8 cellular contexts compared by ENCODE assay signal in the genomic region with DNA sequence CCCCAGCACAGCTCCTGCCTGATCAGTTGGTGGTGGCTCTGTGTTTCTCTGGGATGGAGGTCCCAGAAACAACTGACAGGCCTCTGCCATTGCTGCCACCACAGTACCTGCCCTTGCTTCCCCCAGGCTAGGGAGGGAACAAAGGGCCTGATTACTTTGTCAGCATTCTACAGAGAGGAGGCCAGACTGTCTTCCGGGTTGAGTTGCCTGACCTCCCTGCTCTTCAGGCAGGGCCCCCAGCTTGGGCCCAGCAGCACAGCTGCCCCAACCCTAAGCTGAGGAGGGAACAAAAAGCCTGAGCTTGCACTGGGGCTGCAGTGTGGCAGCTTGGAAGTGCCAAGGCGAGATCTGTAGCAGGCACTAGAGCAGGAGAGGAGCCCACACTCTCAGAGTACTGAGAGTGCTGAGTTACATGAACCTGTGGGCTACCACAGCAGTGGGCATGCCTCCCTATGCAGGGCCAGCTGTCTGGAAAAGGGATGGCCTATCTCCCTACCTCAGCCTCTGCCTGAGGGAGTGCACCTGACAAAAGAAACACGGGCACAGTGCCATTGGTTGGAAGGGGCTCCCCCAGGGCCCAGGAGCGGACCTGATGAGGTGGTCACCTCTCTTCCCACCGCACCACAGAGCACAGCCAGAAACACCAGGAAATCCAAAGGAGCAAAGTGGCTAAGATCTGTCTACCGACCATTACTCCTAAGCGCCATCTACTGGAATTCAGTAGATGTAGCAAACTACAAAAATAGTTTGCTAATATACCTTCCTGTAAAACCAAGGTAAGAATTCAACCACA. TPM values are rescaled to one million over a fixed set of nuclear protein-coding genes. Genes with fewer than 3 reads are reported as not detected.
A peak's percentile ranks its signal among the peaks of the same experiment; 100 is the strongest.
DNase-seq lines count a peak whose midpoint lies in the region; ATAC-seq, FAIRE-seq and TF ChIP-seq lines count a peak whose summit lies in the region.

No MANE protein-coding gene starts in this region.

- no peak overlapping the region for H3K4me3 ChIP-seq in H7 (ENCODE audit: insufficient read depth, low read depth, low read length)

- TF ChIP-seq CTCF in D721Med (IDR thresholded peaks at IDR 0.05; ENCODE audit: insufficient read depth, missing control alignments) (peak; percentile 49), foreskin keratinocyte (conservative IDR thresholded peaks at IDR 0.05) (peak; percentile 59)

- H3K4me1 ChIP-seq in foreskin keratinocyte = no peaks in the 10 kb centered on the region

- no peak for FAIRE-seq in D721Med (lab: Jason Lieb, UNC)
- FAIRE-seq in urothelium cell line (lab: Jason Lieb, UNC) = no peak

- H3K27me3 ChIP-seq in H7 (ENCODE audit: control insufficient read depth, insufficient read depth, low read length) = no peaks in the 10 kb centered on the region
- H3K27me3 ChIP-seq in foreskin keratinocyte = no peaks in the 10 kb centered on the region

- H3K36me3 ChIP-seq in H7 (replicated peaks; ENCODE audit: control insufficient read depth, insufficient read depth, low read length) = peaks cover 6% of the 10 kb centered on the region

- ATAC-seq in foreskin keratinocyte (peak; percentile 25), GM18858 (IDR thresholded peaks at IDR 0.05; ENCODE audit: unreplicated experiment) (no peak), GM21737 (IDR thresholded peaks at IDR 0.05; ENCODE audit: unreplicated experiment) (no peak)

- H3K27ac ChIP-seq in foreskin keratinocyte = no peak overlapping the region

- DNase-seq in D721Med (ENCODE audit: insufficient read length, low spot score) (no peak), H7 (peak; percentile 70), RKO (ENCODE audit: low spot score) (peak; percentile 45), foreskin keratinocyte (peak in 1 of 2 donors; percentile 1), urothelium cell line (ENCODE audit: low spot score) (peak; percentile 7)
- no peak for DNase-seq in stimulated activated CD4-positive, alpha-beta T cell treated with anti-CD3 and anti-CD28 coated beads, Interleukin-4, amount 100 ng/mL, for 4 hours

RNA-seq across cellular contexts. Expression of a gene that starts 24.4 kb away (rescaled TPM):
- total RNA-seq in H7 (2014; rRNA removed; shearing (Covaris generic)) = 33.8 and 36.0 TPM in 2 replicates
- total RNA-seq in foreskin keratinocyte = 15.3 and 18.8 TPM in 2 replicates
- polyA plus RNA-seq in foreskin keratinocyte = 3.3 and 4.4 TPM in 2 replicates

RNA-seq across cellular contexts. Expression of a gene that starts 42.9 kb away (rescaled TPM):
- 27.0 and 38.5 TPM in 2 replicates for total RNA-seq in H7 (2014; rRNA removed; shearing (Covaris generic))
- total RNA-seq in foreskin keratinocyte = 20.4 and 20.5 TPM in 2 replicates
- polyA plus RNA-seq in foreskin keratinocyte = 17.1 and 19.6 TPM in 2 replicates

Comparison
In these comparisons a context has a peak if more than half of its experiments do, and no peak if none do; other contexts are left out.
1. DNase-seq: peak in H7 (single experiment), RKO (single experiment) and urothelium cell line (single experiment); none in D721Med (single experiment) and stimulated activated CD4-positive, alpha-beta T cell treated with anti-CD3 and anti-CD28 coated beads, Interleukin-4, amount 100 ng/mL, for 4 hours (0 of 2).